11 cellular contexts compared by ENCODE assay signal in the genomic region with DNA sequence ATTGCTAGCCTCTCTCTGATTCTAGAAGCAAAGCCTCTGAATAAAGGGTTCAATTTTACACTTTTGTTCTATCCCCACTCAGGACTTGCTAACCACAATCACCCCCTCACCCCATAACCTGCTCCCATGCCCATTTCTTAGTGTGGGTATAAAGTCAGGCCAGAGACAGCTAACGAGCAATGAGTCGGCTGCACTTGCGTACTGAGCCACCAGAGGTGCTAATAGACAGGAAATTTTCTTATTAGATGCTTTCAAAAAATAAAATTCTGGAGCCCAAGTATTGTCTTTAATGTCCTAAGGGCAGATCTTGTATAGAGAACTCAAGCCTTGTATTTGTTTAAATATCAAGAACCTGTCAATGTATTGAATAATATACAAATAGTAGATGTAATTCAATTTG.
DNase-seq lines count a peak whose midpoint lies in the region; ATAC-seq, FAIRE-seq and TF ChIP-seq lines count a peak whose summit lies in the region.
"Had no signal": no experiment of that assay in that cellular context is flagged by ENCODE, and none has a peak within 500 bp of the region (broad histone marks: within the 10 kb centered on the region; RNA-seq: fewer than 3 reads in every experiment).

No MANE protein-coding gene starts in this region.

- TF ChIP-seq CTCF in AG04449 (IDR thresholded peaks at IDR 0.05; ENCODE audit: insufficient read depth, low read length, missing control alignments) (peak; percentile 11), bronchial epithelial cell (IDR thresholded peaks at IDR 0.05; ENCODE audit: insufficient read depth, low read length, severe bottlenecking) (peak; percentile 27)

- DNase-seq in AG04449 (ENCODE audit: low read depth, low spot score) (no peak), bronchial epithelial cell (ENCODE audit: low read depth) (peak; percentile 9), GDM1 (lab: John Stamatoyannopoulos, UW) (no peak), AG08395 (ENCODE audit: low spot score) (no peak), urothelium cell line (ENCODE audit: low spot score) (no peak)
- DNase-seq: activated CD4-positive, alpha-beta T cell treated with anti-CD3 and anti-CD28 coated beads, Interleukin-2, amount 10 ng/mL, durations not matched to agents 24 days and 14 days; stimulated activated naive CD8-positive, alpha-beta T cell treated with anti-CD3 and anti-CD28 coated beads, Interleukin-15, amount 100 ng/mL, for 72 hours had no signal

- H3K36me3 ChIP-seq in bronchial epithelial cell (ENCODE audit: control insufficient read depth, insufficient read depth, low read length), result no peaks in the 10 kb centered on the region

- CTCF ChIA-PET in AG04449 (lab: Yijun Ruan, JAX), result no interaction called here

- no peaks in the 10 kb centered on the region for H3K27me3 ChIP-seq in bronchial epithelial cell (ENCODE audit: control insufficient read depth, insufficient read depth, low read length)

- ATAC-seq in GM18867 (IDR thresholded peaks at IDR 0.05; ENCODE audit: unreplicated experiment) (peak; percentile 79), HG03342 (IDR thresholded peaks at IDR 0.05; ENCODE audit: unreplicated experiment) (peak; percentile 80), HG03469 (IDR thresholded peaks at IDR 0.05; ENCODE audit: unreplicated experiment) (no peak)
- ATAC-seq: stimulated activated naive CD8-positive, alpha-beta T cell treated with anti-CD3 and anti-CD28 coated beads, Interleukin-15, amount 100 ng/mL, for 72 hours had no signal

- POLR2A ChIA-PET in AG04449 (lab: Yijun Ruan, JAX), result no interaction called here

- FAIRE-seq in bronchial epithelial cell (lab: Jason Lieb, UNC), result no peak
- no peak for FAIRE-seq in urothelium cell line (lab: Jason Lieb, UNC)
- FAIRE-seq: endometrium had no signal

- no peak overlapping the region for H3K4me3 ChIP-seq in AG04449 (ENCODE audit: low read depth, low read length)
- H3K4me3 ChIP-seq in bronchial epithelial cell (ENCODE audit: low read depth, low read length), result no peak overlapping the region
